In genomic region chr13:64758520-64758919, GRCh38 we compare ENCODE assay signal across 1 cellular context.
TF ChIP-seq lines count a peak whose summit lies in the region.

No MANE protein-coding gene starts in this region.

TF ChIP-seq in GM23338, 12 proteins besides CTCF, POLR2A, EP300 and RAD21:
- TF ChIP-seq ZNF462 (CRISPR knock-in tag; IDR thresholded peaks at IDR 0.05) (peak; percentile 76; the same call in 1 of the 2 replicates), STAT1 (IDR thresholded peaks at IDR 0.05; ENCODE audit: unreplicated experiment) (no peak), POLR2AphosphoS5 (IDR thresholded peaks at IDR 0.05; ENCODE audit: low read depth) (no peak), ZNF114 (CRISPR knock-in tag; IDR thresholded peaks at IDR 0.05) (no peak), JUNB (IDR thresholded peaks at IDR 0.05; ENCODE audit: unreplicated experiment) (no peak), NANOG (IDR thresholded peaks at IDR 0.05; ENCODE audit: borderline replicate concordance) (no peak), ZNF331 (CRISPR knock-in tag; IDR thresholded peaks at IDR 0.05; ENCODE audit: low read depth) (no peak)
TF ChIP-seq in GM23338: peak in this region for 1.
